1 cellular context compared by ENCODE assay signal in the genomic region with DNA sequence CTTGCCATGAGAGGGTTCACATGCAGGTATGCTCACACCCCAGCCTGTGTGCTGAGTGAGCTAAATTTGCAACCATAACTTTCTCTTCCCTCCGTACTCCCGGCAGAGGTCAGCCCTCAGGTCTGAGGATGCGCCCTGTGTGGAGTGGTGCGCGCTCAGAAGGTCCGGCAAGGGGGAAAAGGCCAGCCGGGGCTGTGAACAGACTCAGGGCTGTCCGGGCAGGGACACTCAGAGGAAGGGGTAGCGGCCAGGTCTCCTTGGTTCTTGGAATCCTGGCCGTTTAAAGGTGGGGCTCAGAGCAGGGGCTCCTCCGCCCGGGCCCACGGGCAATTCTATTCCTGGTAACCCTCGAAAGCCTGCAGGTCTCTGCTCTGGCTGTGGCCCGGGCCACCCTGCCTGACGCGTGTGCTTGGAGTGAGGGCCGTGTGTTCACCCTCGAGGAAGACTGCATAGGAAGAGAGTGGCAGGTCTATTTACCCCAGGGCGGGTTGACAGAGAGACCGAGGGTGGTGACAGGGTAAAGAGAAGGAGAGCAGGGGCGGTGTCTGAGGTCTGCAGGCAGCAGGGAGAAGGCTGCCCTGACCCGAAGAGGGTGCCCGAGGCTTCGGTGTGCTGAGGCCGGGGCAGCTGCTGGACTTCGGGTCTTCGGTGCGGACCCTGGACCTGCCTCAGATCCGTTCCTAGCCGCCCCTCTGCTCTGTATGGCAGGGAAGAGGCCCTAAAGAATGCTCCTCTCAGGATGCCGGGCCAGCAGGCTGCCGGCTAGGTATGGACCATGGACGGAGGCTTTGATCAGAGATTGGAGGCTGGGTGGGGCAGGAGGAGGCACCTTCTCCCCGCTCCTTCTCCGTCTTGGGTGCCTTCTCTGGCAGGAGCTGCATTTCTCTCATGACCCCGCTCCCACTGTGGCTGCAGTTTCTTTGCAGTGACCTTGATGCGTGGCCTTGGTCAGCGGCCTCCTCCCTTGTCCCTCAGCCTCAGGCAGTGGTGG.
A peak's percentile ranks its signal among the peaks of the same experiment; 100 is the strongest.
TF ChIP-seq lines count a peak whose summit lies in the region.

No MANE protein-coding gene starts in this region.

TF ChIP-seq in HepG2, 621 proteins besides CTCF, POLR2A, EP300 and RAD21 (continued from another document):
- TF ChIP-seq, protein P1, sequence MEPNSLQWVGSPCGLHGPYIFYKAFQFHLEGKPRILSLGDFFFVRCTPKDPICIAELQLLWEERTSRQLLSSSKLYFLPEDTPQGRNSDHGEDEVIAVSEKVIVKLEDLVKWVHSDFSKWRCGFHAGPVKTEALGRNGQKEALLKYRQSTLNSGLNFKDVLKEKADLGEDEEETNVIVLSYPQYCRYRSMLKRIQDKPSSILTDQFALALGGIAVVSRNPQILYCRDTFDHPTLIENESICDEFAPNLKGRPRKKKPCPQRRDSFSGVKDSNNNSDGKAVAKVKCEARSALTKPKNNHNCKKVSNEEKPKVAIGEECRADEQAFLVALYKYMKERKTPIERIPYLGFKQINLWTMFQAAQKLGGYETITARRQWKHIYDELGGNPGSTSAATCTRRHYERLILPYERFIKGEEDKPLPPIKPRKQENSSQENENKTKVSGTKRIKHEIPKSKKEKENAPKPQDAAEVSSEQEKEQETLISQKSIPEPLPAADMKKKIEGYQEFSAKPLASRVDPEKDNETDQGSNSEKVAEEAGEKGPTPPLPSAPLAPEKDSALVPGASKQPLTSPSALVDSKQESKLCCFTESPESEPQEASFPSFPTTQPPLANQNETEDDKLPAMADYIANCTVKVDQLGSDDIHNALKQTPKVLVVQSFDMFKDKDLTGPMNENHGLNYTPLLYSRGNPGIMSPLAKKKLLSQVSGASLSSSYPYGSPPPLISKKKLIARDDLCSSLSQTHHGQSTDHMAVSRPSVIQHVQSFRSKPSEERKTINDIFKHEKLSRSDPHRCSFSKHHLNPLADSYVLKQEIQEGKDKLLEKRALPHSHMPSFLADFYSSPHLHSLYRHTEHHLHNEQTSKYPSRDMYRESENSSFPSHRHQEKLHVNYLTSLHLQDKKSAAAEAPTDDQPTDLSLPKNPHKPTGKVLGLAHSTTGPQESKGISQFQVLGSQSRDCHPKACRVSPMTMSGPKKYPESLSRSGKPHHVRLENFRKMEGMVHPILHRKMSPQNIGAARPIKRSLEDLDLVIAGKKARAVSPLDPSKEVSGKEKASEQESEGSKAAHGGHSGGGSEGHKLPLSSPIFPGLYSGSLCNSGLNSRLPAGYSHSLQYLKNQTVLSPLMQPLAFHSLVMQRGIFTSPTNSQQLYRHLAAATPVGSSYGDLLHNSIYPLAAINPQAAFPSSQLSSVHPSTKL (CRISPR knock-in tag; IDR thresholded peaks at IDR 0.05): no peak
- TF ChIP-seq, protein P2, sequence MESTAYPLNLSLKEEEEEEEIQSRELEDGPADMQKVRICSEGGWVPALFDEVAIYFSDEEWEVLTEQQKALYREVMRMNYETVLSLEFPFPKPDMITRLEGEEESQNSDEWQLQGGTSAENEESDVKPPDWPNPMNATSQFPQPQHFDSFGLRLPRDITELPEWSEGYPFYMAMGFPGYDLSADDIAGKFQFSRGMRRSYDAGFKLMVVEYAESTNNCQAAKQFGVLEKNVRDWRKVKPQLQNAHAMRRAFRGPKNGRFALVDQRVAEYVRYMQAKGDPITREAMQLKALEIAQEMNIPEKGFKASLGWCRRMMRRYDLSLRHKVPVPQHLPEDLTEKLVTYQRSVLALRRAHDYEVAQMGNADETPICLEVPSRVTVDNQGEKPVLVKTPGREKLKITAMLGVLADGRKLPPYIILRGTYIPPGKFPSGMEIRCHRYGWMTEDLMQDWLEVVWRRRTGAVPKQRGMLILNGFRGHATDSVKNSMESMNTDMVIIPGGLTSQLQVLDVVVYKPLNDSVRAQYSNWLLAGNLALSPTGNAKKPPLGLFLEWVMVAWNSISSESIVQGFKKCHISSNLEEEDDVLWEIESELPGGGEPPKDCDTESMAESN (CRISPR knock-in tag; conservative IDR thresholded peaks at IDR 0.05): 0 out of 2 replicates have a peak, but pooled peaks have one; percentile 44
- TF ChIP-seq ZNF296 (CRISPR knock-in tag; conservative IDR thresholded peaks at IDR 0.05) (0 out of 2 replicates have a peak, but pooled peaks have one; percentile 58), HNRNPLL (IDR thresholded peaks at IDR 0.05; ENCODE audit: low read depth, low read length, poor library complexity, severe bottlenecking) (peak; percentile 35), REPIN1 (CRISPR knock-in tag; IDR thresholded peaks at IDR 0.05; ENCODE audit: borderline replicate concordance, low read depth) (0 out of 2 replicates have a peak, but pooled peaks have one; percentile 35), GATAD2A (CRISPR knock-in tag; IDR thresholded peaks at IDR 0.05) (peak; percentile 37; the same call in 1 of the 2 replicates), MEIS1 (CRISPR knock-in tag; IDR thresholded peaks at IDR 0.05; ENCODE audit: borderline replicate concordance) (peak; percentile 29; the same call in 1 of the 2 replicates), MAFK (conservative IDR thresholded peaks at IDR 0.05 in 1 of 2, IDR thresholded peaks at IDR 0.05 in 1 of 2; ENCODE audit: low read length in 2 of 2) (peak; percentile 32 to 41; a peak in 3 of 4 replicates), TBX2 (CRISPR knock-in tag; IDR thresholded peaks at IDR 0.05; ENCODE audit: borderline replicate concordance) (peak; percentile 48; the same call in 1 of the 2 replicates), U2AF1 (optimal IDR thresholded peaks at IDR 0.05; ENCODE audit: low read depth, low read length) (peak; percentile 57), TMF1 (CRISPR knock-in tag; IDR thresholded peaks at IDR 0.05; ENCODE audit: low read depth) (peak; percentile 58; the same call in 1 of the 2 replicates), YEATS4 (CRISPR knock-in tag; IDR thresholded peaks at IDR 0.05; ENCODE audit: borderline replicate concordance) (peak; percentile 47; the same call in 1 of the 2 replicates), GABPB1 (CRISPR knock-in tag; IDR thresholded peaks at IDR 0.05) (0 out of 2 replicates have a peak, but pooled peaks have one; percentile 24), ISL2 (CRISPR knock-in tag; IDR thresholded peaks at IDR 0.05) (0 out of 2 replicates have a peak, but pooled peaks have one; percentile 24), CHCHD3 (CRISPR knock-in tag; IDR thresholded peaks at IDR 0.05) (0 out of 2 replicates have a peak, but pooled peaks have one; percentile 53), JUN (CRISPR knock-in tag; IDR thresholded peaks at IDR 0.05) (0 out of 2 replicates have a peak, but pooled peaks have one; percentile 35), ZNF10 (CRISPR knock-in tag; IDR thresholded peaks at IDR 0.05; ENCODE audit: borderline replicate concordance, low read depth) (no peak), ZMYM2 (CRISPR knock-in tag; IDR thresholded peaks at IDR 0.05) (peak; percentile 83), HNRNPL (IDR thresholded peaks at IDR 0.05; ENCODE audit: low read depth, low read length) (0 out of 2 replicates have a peak, but pooled peaks have one; percentile 36), NRL (CRISPR knock-in tag; IDR thresholded peaks at IDR 0.05; ENCODE audit: borderline replicate concordance) (0 out of 2 replicates have a peak, but pooled peaks have one; percentile 42), IKZF5 (CRISPR knock-in tag; IDR thresholded peaks at IDR 0.05) (0 out of 2 replicates have a peak, but pooled peaks have one; percentile 13), NR1H2 (CRISPR knock-in tag; IDR thresholded peaks at IDR 0.05; ENCODE audit: borderline replicate concordance, low read depth) (peak; percentile 30; the same call in 1 of the 2 replicates), ZNF761 (CRISPR knock-in tag; conservative IDR thresholded peaks at IDR 0.05) (peak; percentile 62; the same call in 1 of the 2 replicates), ZSCAN29 (CRISPR knock-in tag; conservative IDR thresholded peaks at IDR 0.05) (peak; percentile 94), PHF8 (CRISPR knock-in tag; IDR thresholded peaks at IDR 0.05) (0 out of 2 replicates have a peak, but pooled peaks have one; percentile 18)
- TF ChIP-seq, protein P3, sequence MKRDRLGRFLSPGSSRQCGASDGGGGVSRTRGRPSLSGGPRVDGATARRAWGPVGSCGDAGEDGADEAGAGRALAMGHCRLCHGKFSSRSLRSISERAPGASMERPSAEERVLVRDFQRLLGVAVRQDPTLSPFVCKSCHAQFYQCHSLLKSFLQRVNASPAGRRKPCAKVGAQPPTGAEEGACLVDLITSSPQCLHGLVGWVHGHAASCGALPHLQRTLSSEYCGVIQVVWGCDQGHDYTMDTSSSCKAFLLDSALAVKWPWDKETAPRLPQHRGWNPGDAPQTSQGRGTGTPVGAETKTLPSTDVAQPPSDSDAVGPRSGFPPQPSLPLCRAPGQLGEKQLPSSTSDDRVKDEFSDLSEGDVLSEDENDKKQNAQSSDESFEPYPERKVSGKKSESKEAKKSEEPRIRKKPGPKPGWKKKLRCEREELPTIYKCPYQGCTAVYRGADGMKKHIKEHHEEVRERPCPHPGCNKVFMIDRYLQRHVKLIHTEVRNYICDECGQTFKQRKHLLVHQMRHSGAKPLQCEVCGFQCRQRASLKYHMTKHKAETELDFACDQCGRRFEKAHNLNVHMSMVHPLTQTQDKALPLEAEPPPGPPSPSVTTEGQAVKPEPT (CRISPR knock-in tag; IDR thresholded peaks at IDR 0.05; ENCODE audit: low read depth): 0 out of 2 replicates have a peak, but pooled peaks have one; percentile 14
- TF ChIP-seq, protein P4, sequence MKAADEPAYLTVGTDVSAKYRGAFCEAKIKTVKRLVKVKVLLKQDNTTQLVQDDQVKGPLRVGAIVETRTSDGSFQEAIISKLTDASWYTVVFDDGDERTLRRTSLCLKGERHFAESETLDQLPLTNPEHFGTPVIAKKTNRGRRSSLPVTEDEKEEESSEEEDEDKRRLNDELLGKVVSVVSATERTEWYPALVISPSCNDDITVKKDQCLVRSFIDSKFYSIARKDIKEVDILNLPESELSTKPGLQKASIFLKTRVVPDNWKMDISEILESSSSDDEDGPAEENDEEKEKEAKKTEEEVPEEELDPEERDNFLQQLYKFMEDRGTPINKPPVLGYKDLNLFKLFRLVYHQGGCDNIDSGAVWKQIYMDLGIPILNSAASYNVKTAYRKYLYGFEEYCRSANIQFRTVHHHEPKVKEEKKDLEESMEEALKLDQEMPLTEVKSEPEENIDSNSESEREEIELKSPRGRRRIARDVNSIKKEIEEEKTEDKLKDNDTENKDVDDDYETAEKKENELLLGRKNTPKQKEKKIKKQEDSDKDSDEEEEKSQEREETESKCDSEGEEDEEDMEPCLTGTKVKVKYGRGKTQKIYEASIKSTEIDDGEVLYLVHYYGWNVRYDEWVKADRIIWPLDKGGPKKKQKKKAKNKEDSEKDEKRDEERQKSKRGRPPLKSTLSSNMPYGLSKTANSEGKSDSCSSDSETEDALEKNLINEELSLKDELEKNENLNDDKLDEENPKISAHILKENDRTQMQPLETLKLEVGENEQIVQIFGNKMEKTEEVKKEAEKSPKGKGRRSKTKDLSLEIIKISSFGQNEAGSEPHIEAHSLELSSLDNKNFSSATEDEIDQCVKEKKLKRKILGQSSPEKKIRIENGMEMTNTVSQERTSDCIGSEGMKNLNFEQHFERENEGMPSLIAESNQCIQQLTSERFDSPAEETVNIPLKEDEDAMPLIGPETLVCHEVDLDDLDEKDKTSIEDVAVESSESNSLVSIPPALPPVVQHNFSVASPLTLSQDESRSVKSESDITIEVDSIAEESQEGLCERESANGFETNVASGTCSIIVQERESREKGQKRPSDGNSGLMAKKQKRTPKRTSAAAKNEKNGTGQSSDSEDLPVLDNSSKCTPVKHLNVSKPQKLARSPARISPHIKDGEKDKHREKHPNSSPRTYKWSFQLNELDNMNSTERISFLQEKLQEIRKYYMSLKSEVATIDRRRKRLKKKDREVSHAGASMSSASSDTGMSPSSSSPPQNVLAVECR (CRISPR knock-in tag; IDR thresholded peaks at IDR 0.05; ENCODE audit: borderline replicate concordance): peak; percentile 47; the same call in 1 of the 2 replicates
- TF ChIP-seq, protein P5, sequence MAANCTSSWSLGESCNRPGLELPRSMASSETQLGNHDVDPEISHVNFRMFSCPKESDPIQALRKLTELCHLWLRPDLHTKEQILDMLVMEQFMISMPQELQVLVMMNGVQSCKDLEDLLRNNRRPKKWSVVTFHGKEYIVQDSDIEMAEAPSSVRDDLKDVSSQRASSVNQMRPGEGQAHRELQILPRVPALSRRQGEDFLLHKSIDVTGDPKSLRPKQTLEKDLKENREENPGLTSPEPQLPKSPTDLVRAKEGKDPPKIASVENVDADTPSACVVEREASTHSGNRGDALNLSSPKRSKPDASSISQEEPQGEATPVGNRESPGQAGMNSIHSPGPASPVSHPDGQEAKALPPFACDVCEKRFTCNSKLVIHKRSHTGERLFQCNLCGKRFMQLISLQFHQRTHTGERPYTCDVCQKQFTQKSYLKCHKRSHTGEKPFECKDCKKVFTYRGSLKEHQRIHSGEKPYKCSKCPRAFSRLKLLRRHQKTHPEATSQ (CRISPR knock-in tag; IDR thresholded peaks at IDR 0.05; ENCODE audit: borderline replicate concordance): peak; percentile 30; the same call in 1 of the 2 replicates
